ENCODE assay signal across 19 cellular contexts in the genomic region with DNA sequence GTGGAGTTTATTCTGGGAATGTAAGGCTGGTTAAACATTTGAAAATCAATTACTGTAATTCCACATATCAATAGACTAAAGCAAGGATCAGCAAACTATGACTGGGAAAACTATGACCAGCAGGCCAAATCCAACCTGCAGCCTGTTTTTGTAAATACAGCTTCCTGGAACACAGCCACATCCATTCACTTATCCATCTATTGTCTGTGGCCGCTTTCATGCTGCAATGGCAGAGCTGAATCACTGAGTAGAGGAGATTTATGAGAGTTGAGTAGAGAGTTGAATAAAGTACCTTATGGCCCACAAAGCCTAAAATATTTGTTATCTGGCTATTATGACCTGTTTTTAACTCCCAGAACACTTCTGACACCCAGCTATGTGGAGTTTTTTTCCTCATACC. TPM values are rescaled to one million over a fixed set of nuclear protein-coding genes. Genes with fewer than 3 reads are reported as not detected.
A peak's percentile ranks its signal among the peaks of the same experiment; 100 is the strongest.
DNase-seq lines count a peak whose midpoint lies in the region; ATAC-seq and TF ChIP-seq lines count a peak whose summit lies in the region.
"Had no signal": no experiment of that assay in that cellular context is flagged by ENCODE, and none has a peak within 500 bp of the region (broad histone marks: within the 10 kb centered on the region; RNA-seq: fewer than 3 reads in every experiment).

No MANE protein-coding gene starts in this region.

- POLR2A ChIA-PET in WTC11 (lab: Charles Lee): no interaction called here

- no peak overlapping the region for H3K4me3 ChIP-seq in tibial artery
- H3K4me3 ChIP-seq: heart right ventricle had no signal

- H3K4me1 Mint-ChIP-seq in WTC11: peaks cover 24% of the 10 kb centered on the region
- no peaks in the 10 kb centered on the region for H3K4me1 Mint-ChIP-seq in stimulated activated memory B cell treated with anti-CD40 and anti-IgM and Interleukin-4, amounts not matched to agents 10 μg/mL and 1 μg/mL and 100 μg/mL, for 72 hours
- H3K4me1 Mint-ChIP-seq: naive thymus-derived CD8-positive, alpha-beta T cell had no signal

- H3K9me3 ChIP-seq in tibial artery: no peaks in the 10 kb centered on the region
- H3K9me3 ChIP-seq: BE2C, heart right ventricle had no signal

- peak; percentile 46 for DNase-seq in DMS79 (lab: John Stamatoyannopoulos, UW)
- DNase-seq in NCI-H2081 (lab: John Stamatoyannopoulos, UW): peak; percentile 37 to 84
- DNase-seq in WTC11 (ENCODE audit: low spot score): no peak
- no peak for DNase-seq in left lobe of liver (ENCODE audit: low spot score)
- no peak for DNase-seq in tibial artery
- DNase-seq: activated CD4-positive, alpha-beta T cell treated with anti-CD3 and anti-CD28 coated beads, Interleukin-2, amount 50 U/mL, for 1 hour; BE2C; brain microvascular endothelial cell; effector memory CD4-positive, alpha-beta T cell; heart right ventricle; naive thymus-derived CD8-positive, alpha-beta T cell; NCI-H510A; retina; RPMI8226; stimulated activated naive CD4-positive, alpha-beta T cell had no signal

- peaks cover 0 to 22% (median 14%) of the 10 kb centered on the region in 4 donors for H3K4me1 ChIP-seq in tibial artery
- H3K4me1 ChIP-seq: BE2C, heart right ventricle had no signal

- H3K36me3 Mint-ChIP-seq in WTC11: no peaks in the 10 kb centered on the region
- H3K36me3 Mint-ChIP-seq in stimulated activated memory B cell treated with anti-CD40 and anti-IgM and Interleukin-4, amounts not matched to agents 10 μg/mL and 1 μg/mL and 100 μg/mL, for 72 hours: no peaks in the 10 kb centered on the region
- H3K36me3 Mint-ChIP-seq: naive thymus-derived CD8-positive, alpha-beta T cell had no signal

- no peaks in the 10 kb centered on the region; the same call in 1 of the 2 replicates for H3K9me3 Mint-ChIP-seq in WTC11
- H3K9me3 Mint-ChIP-seq in stimulated activated memory B cell treated with anti-CD40 and anti-IgM and Interleukin-4, amounts not matched to agents 10 μg/mL and 1 μg/mL and 100 μg/mL, for 72 hours: no peaks in the 10 kb centered on the region
- H3K9me3 Mint-ChIP-seq: activated T-helper 2 cell treated with anti-CD3 and anti-CD28 coated beads, Interferon-gamma antibody, Interleukin-2, Interleukin-4, amounts not matched to agents 10 μg/mL and 5 μg/mL and 100 μg/mL, durations not matched to agents 14 hours and 24 hours and 36 hours had no signal

- H3K27me3 Mint-ChIP-seq in WTC11 (ENCODE audit: low read depth): no peaks in the 10 kb centered on the region
- no peaks in the 10 kb centered on the region for H3K27me3 Mint-ChIP-seq in stimulated activated memory B cell treated with anti-CD40 and anti-IgM and Interleukin-4, amounts not matched to agents 10 μg/mL and 1 μg/mL and 100 μg/mL, for 72 hours

- 0 out of 2 replicates have a peak, but pooled peaks have one; percentile 26 for ATAC-seq in WTC11
- ATAC-seq in left lobe of liver: peak; percentile 90
- ATAC-seq in stimulated activated memory B cell treated with anti-CD40 and anti-IgM and Interleukin-4, amounts not matched to agents 10 μg/mL and 1 μg/mL and 100 μg/mL, for 72 hours: no peak
- no peak for ATAC-seq in HG03196 (IDR thresholded peaks at IDR 0.05; ENCODE audit: unreplicated experiment)
- no peak for ATAC-seq in GM18909 (IDR thresholded peaks at IDR 0.05; ENCODE audit: poor library complexity, unreplicated experiment)
- ATAC-seq: heart right ventricle; naive thymus-derived CD8-positive, alpha-beta T cell had no signal

- no peak overlapping the region for H3K27ac Mint-ChIP-seq in WTC11
- H3K27ac Mint-ChIP-seq in stimulated activated memory B cell treated with anti-CD40 and anti-IgM and Interleukin-4, amounts not matched to agents 10 μg/mL and 1 μg/mL and 100 μg/mL, for 72 hours: no peak overlapping the region
- H3K27ac Mint-ChIP-seq: activated T-helper 2 cell treated with anti-CD3 and anti-CD28 coated beads, Interferon-gamma antibody, Interleukin-2, Interleukin-4, amounts not matched to agents 10 μg/mL and 5 μg/mL and 100 μg/mL, durations not matched to agents 14 hours and 24 hours and 36 hours; naive thymus-derived CD8-positive, alpha-beta T cell had no signal

- intact Hi-C loops in tibial artery (cut with DNase I; ENCODE audit: low total_unique reads): no loop called here

- no peaks in the 10 kb centered on the region for H3K36me3 ChIP-seq in tibial artery
- H3K36me3 ChIP-seq: BE2C, brain microvascular endothelial cell, heart right ventricle had no signal

- H3K4me3 Mint-ChIP-seq in WTC11: no peak overlapping the region
- H3K4me3 Mint-ChIP-seq in stimulated activated memory B cell treated with anti-CD40 and anti-IgM and Interleukin-4, amounts not matched to agents 10 μg/mL and 1 μg/mL and 100 μg/mL, for 72 hours: no peak overlapping the region
- H3K4me3 Mint-ChIP-seq: naive thymus-derived CD8-positive, alpha-beta T cell had no signal

- CTCF ChIA-PET in WTC11 (lab: Charles Lee): interaction anchor here (1.1 to 2.1 kb wide), 4 partner anchors 10 to 220 kb away, joined by 3 to 12 read pairs (median 6); no protein-coding TSS in a partner anchor

- H3K27ac ChIP-seq in tibial artery: no peak overlapping the region
- H3K27ac ChIP-seq: brain microvascular endothelial cell, heart right ventricle had no signal

- no peaks in the 10 kb centered on the region for H3K27me3 ChIP-seq in tibial artery
- H3K27me3 ChIP-seq: BE2C, brain microvascular endothelial cell, heart right ventricle had no signal

- TF ChIP-seq CTCF in WTC11 (IDR thresholded peaks at IDR 0.05): no peak
- TF ChIP-seq CTCF in tibial artery (IDR thresholded peaks at IDR 0.05): no peak

TF ChIP-seq in WTC11, 78 proteins besides CTCF, POLR2A, EP300 and RAD21:
- TF ChIP-seq, protein P1, sequence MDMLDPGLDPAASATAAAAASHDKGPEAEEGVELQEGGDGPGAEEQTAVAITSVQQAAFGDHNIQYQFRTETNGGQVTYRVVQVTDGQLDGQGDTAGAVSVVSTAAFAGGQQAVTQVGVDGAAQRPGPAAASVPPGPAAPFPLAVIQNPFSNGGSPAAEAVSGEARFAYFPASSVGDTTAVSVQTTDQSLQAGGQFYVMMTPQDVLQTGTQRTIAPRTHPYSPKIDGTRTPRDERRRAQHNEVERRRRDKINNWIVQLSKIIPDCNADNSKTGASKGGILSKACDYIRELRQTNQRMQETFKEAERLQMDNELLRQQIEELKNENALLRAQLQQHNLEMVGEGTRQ (CRISPR knock-in tag; IDR thresholded peaks at IDR 0.05): no peak
- TF ChIP-seq SMAD4 (CRISPR knock-in tag; IDR thresholded peaks at IDR 0.05) (no peak), TCF7 (CRISPR knock-in tag; IDR thresholded peaks at IDR 0.05; ENCODE audit: low read depth) (no peak), HMGA2 (CRISPR knock-in tag; IDR thresholded peaks at IDR 0.05) (no peak), TP53 (CRISPR knock-in tag; IDR thresholded peaks at IDR 0.05) (no peak)

RNA-seq across cellular contexts. Expression of a gene that starts 12.2 kb away (rescaled TPM):
- 10.4 to 11.0 TPM (median 10.8 TPM) in 3 replicates for total RNA-seq in WTC11 (2021)
- total RNA-seq in left lobe of liver: 144 TPM
- total RNA-seq: naive thymus-derived CD8-positive, alpha-beta T cell had no signal

Comparison
In these comparisons a context has a peak if more than half of its experiments do, and no peak if none do; other contexts are left out.
1. DNase-seq: peak in DMS79 (single experiment) and NCI-H2081 (2 of 2); none in WTC11 (single experiment), left lobe of liver (single experiment) and tibial artery (0 of 2).
2. ATAC-seq: peak in WTC11 (single experiment) and left lobe of liver (single experiment); none in stimulated activated memory B cell treated with anti-CD40 and anti-IgM and Interleukin-4, amounts not matched to agents 10 μg/mL and 1 μg/mL and 100 μg/mL, for 72 hours (single experiment), HG03196 (single experiment) and GM18909 (single experiment).
3. RNA of a gene that starts 12.2 kb away (total RNA-seq): 144 TPM in left lobe of liver (single experiment); 10.4 to 11.0 TPM in WTC11; every median in the first group is over 10 times any median in the second.